ENCODE assay signal across 8 cellular contexts in the genomic region with DNA sequence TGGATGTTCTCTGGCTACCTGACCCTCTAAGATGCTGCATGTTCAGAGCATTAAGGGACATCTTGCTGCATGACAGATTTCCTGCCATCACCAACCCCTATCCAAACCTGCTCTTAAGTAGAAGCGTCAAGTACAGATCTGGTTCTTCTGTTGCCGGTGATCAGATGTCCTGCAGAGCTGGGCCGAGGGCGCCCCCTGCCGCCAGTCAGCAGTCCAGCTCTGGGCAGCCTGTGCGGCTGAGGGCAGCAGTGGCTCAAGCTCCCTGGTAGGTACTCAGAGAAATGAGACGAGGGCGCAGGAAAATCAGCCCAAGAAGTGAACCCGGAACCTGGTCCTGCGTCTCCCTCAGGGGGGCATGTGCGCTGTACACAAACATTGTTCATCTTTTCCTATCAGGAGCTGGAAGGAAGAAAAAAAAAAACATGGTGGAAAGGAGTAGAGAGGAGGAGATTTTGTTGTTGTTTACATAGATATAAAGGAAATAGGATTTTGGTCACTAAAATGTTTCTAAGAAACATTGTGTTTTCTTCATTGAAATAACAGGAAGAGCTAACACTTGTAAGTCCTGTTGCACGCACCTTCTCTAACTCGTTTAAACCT.
DNase-seq lines count a peak whose midpoint lies in the region; ATAC-seq, FAIRE-seq and TF ChIP-seq lines count a peak whose summit lies in the region.

No MANE protein-coding gene starts in this region.

- FAIRE-seq in HepG2 (lab: Jason Lieb, UNC): no peak

- in situ Hi-C loops in HepG2 (cut with HindIII; ENCODE audit: extremely low pct_ligation_motif_present, low pct_unique_long_range_greater_than_20kb): loop anchor here (25.0 kb wide), 1 partner anchor 493 kb away; no protein-coding TSS in a partner anchor

- no peak for TF ChIP-seq POLR2A in HepG2 (IDR thresholded peaks at IDR 0.05; ENCODE audit: insufficient read depth in 1 of 2, low read depth in 2 of 2, low read length in 2 of 2)
- TF ChIP-seq POLR2A in testis (IDR thresholded peaks at IDR 0.05): no peak

- H3K9me3 ChIP-seq in OCI-LY3 (ENCODE audit: insufficient read depth, low read length) (no peaks in the 10 kb centered on the region), HepG2 (ENCODE audit: low read length) (no peaks in the 10 kb centered on the region), testis (no peaks in the 10 kb centered on the region)

- CTCF ChIA-PET in HepG2 (lab: Yijun Ruan, JAX; ENCODE audit: low intra/inter-chr PET ratio, low total read pairs): interaction anchor here (1.9 kb wide), 1 partner anchor 494 kb away, joined by 16 read pairs; no protein-coding TSS in a partner anchor

- H3K36me3 ChIP-seq in OCI-LY3 (replicated peaks; ENCODE audit: low read depth, low read length) (no peaks in the 10 kb centered on the region), HepG2 (replicated peaks in 1 of 2; ENCODE audit: control insufficient read depth in 1 of 2, insufficient read depth in 2 of 2, low read length in 2 of 2) (no peaks in the 10 kb centered on the region), testis (ENCODE audit: low read depth, missing control alignments) (no peaks in the 10 kb centered on the region)

- DNase-seq in ELR (ENCODE audit: low read depth): peak; percentile 23
- DNase-seq in HT-29 (ENCODE audit: low spot score): peak; percentile 80
- peak; percentile 1 for DNase-seq in brain pericyte (ENCODE audit: low read depth, low spot score)
- peak; percentile 11 for DNase-seq in HepG2 (ENCODE audit: low spot score)
- DNase-seq in testis: peak; percentile 85
- DNase-seq in GOT3 (lab: John Stamatoyannopoulos, UW): no peak

- no peak overlapping the region for H3K4me3 ChIP-seq in OCI-LY3 (ENCODE audit: low read length)
- no peak overlapping the region for H3K4me3 ChIP-seq in HepG2 (replicated peaks in 1 of 3; ENCODE audit: insufficient read depth in 1 of 3, low read depth in 2 of 3, low read length in 3 of 3)
- no peak overlapping the region for H3K4me3 ChIP-seq in testis

- H3K9ac ChIP-seq in OCI-LY3 (ENCODE audit: low read length) (no peak overlapping the region), HepG2 (ENCODE audit: insufficient read depth, low read depth, low read length) (no peak overlapping the region)

- H3K79me2 ChIP-seq in OCI-LY3 (ENCODE audit: low read length) (no peaks in the 10 kb centered on the region), HepG2 (ENCODE audit: insufficient read depth, low read length) (no peaks in the 10 kb centered on the region)

- H3K4me1 ChIP-seq in OCI-LY3 (ENCODE audit: low read length) (no peaks in the 10 kb centered on the region; the same call in 1 of the 2 replicates), HepG2 (ENCODE audit: insufficient read depth, low read length) (no peaks in the 10 kb centered on the region), testis (no peaks in the 10 kb centered on the region)

- H3K27me3 ChIP-seq in OCI-LY3 (ENCODE audit: low read depth, low read length) (no peaks in the 10 kb centered on the region), HepG2 (ENCODE audit: control insufficient read depth in 1 of 2, insufficient read depth in 2 of 2, low read length in 2 of 2) (peaks cover 4 to 24% of the 10 kb centered on the region in 2 experiments; a peak in 3 of 5 replicates), testis (no peaks in the 10 kb centered on the region)

- BruUV-seq in HepG2 (replicated peaks; lab: Mats Ljungman, UMichigan): no TSS peak

- TF ChIP-seq EP300 in HepG2 (IDR thresholded peaks at IDR 0.05; ENCODE audit: low read depth in 2 of 2, low read length in 2 of 2) (no peak), HepG2 (CRISPR knock-in tag; IDR thresholded peaks at IDR 0.05; ENCODE audit: borderline replicate concordance) (no peak)

- H2AFZ ChIP-seq in OCI-LY3 (ENCODE audit: low read depth, low read length) (no peak overlapping the region), HepG2 (ENCODE audit: low read length) (no peak overlapping the region)

- intact Hi-C loops in HepG2 (cut with micrococcal nuclease; ENCODE audit: unreplicated experiment) (loop anchor here (2.0 kb wide), 1 partner anchor 494 kb away; no protein-coding TSS in a partner anchor), testis (cut with DNase I; ENCODE audit: low total_unique reads) (no loop called here)

- peak; percentile 50 for TF ChIP-seq RAD21 in HepG2 (CRISPR knock-in tag; IDR thresholded peaks at IDR 0.05)

- 17% methylated on average over 13 of the region's 13 CpGs for WGBS in HepG2 (ENCODE audit: low lambda C conversion rate)
- 26 to 39% methylated on average over 13 of the region's 13 CpGs for WGBS in testis, 2 donors

- H3K4me2 ChIP-seq in OCI-LY3 (ENCODE audit: low read length) (no peak overlapping the region), HepG2 (ENCODE audit: low read depth, low read length) (no peak overlapping the region)

- ATAC-seq in GM21360 (IDR thresholded peaks at IDR 0.05; ENCODE audit: unreplicated experiment): peak; percentile 93
- peak; percentile 100 for ATAC-seq in HepG2

- POLR2A ChIA-PET in HepG2 (lab: Yijun Ruan, JAX): no interaction called here

- TF ChIP-seq CTCF in OCI-LY3 (IDR thresholded peaks at IDR 0.05; ENCODE audit: low read depth, low read length): peak; percentile 72
- peak; percentile 89 for TF ChIP-seq CTCF in HepG2 (CRISPR knock-in tag; IDR thresholded peaks at IDR 0.05)
- peak; percentile 39 to 73 (median 64) for TF ChIP-seq CTCF in testis (IDR thresholded peaks at IDR 0.05)

- no peak overlapping the region for H3K27ac ChIP-seq in OCI-LY3 (ENCODE audit: low read length)
- no peak overlapping the region for H3K27ac ChIP-seq in HepG2 (ENCODE audit: extremely low read length, insufficient read depth, low read length)
- no peak overlapping the region for H3K27ac ChIP-seq in testis

- H4K20me1 ChIP-seq in OCI-LY3 (ENCODE audit: insufficient read depth, low read length) (no peaks in the 10 kb centered on the region), HepG2 (ENCODE audit: insufficient read depth, low read length) (no peaks in the 10 kb centered on the region)

TF ChIP-seq in HepG2, 621 proteins besides CTCF, POLR2A, EP300 and RAD21:
- peak; percentile 56; the same call in 1 of the 2 replicates for TF ChIP-seq KDM2A (CRISPR knock-in tag; IDR thresholded peaks at IDR 0.05; ENCODE audit: borderline replicate concordance, low read depth)
- no peak for TF ChIP-seq MBNL3 (CRISPR knock-in tag; conservative IDR thresholded peaks at IDR 0.05)
- TF ChIP-seq, protein P1, sequence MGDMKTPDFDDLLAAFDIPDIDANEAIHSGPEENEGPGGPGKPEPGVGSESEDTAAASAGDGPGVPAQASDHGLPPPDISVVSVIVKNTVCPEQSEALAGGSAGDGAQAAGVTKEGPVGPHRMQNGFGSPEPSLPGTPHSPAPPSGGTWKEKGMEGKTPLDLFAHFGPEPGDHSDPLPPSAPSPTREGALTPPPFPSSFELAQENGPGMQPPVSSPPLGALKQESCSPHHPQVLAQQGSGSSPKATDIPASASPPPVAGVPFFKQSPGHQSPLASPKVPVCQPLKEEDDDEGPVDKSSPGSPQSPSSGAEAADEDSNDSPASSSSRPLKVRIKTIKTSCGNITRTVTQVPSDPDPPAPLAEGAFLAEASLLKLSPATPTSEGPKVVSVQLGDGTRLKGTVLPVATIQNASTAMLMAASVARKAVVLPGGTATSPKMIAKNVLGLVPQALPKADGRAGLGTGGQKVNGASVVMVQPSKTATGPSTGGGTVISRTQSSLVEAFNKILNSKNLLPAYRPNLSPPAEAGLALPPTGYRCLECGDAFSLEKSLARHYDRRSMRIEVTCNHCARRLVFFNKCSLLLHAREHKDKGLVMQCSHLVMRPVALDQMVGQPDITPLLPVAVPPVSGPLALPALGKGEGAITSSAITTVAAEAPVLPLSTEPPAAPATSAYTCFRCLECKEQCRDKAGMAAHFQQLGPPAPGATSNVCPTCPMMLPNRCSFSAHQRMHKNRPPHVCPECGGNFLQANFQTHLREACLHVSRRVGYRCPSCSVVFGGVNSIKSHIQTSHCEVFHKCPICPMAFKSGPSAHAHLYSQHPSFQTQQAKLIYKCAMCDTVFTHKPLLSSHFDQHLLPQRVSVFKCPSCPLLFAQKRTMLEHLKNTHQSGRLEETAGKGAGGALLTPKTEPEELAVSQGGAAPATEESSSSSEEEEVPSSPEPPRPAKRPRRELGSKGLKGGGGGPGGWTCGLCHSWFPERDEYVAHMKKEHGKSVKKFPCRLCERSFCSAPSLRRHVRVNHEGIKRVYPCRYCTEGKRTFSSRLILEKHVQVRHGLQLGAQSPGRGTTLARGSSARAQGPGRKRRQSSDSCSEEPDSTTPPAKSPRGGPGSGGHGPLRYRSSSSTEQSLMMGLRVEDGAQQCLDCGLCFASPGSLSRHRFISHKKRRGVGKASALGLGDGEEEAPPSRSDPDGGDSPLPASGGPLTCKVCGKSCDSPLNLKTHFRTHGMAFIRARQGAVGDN (CRISPR knock-in tag; IDR thresholded peaks at IDR 0.05): peak; percentile 22; the same call in 1 of the 2 replicates
- no peak for TF ChIP-seq MTF2 (CRISPR knock-in tag; IDR thresholded peaks at IDR 0.05; ENCODE audit: borderline replicate concordance)
- peak; percentile 16; the same call in 1 of the 2 replicates for TF ChIP-seq SMC3 (IDR thresholded peaks at IDR 0.05; ENCODE audit: low read length)
- TF ChIP-seq HDAC2 (CRISPR knock-in tag; IDR thresholded peaks at IDR 0.05): no peak
- TF ChIP-seq ZNF331 (CRISPR knock-in tag; IDR thresholded peaks at IDR 0.05): peak; percentile 36; the same call in 1 of the 2 replicates
- TF ChIP-seq, protein P2, sequence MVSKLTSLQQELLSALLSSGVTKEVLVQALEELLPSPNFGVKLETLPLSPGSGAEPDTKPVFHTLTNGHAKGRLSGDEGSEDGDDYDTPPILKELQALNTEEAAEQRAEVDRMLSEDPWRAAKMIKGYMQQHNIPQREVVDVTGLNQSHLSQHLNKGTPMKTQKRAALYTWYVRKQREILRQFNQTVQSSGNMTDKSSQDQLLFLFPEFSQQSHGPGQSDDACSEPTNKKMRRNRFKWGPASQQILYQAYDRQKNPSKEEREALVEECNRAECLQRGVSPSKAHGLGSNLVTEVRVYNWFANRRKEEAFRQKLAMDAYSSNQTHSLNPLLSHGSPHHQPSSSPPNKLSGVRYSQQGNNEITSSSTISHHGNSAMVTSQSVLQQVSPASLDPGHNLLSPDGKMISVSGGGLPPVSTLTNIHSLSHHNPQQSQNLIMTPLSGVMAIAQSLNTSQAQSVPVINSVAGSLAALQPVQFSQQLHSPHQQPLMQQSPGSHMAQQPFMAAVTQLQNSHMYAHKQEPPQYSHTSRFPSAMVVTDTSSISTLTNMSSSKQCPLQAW (CRISPR knock-in tag; IDR thresholded peaks at IDR 0.05): peak; percentile 33; the same call in 1 of the 2 replicates
- peak; percentile 71 for TF ChIP-seq STAG1 (CRISPR knock-in tag; IDR thresholded peaks at IDR 0.05)
- TF ChIP-seq ELF4 (CRISPR knock-in tag; IDR thresholded peaks at IDR 0.05; ENCODE audit: borderline replicate concordance): no peak
- TF ChIP-seq XRCC5 (optimal IDR thresholded peaks at IDR 0.05; ENCODE audit: low read length): peak; percentile 75
- TF ChIP-seq ZNF572 (CRISPR knock-in tag; IDR thresholded peaks at IDR 0.05): no peak
